In the genomic region with DNA sequence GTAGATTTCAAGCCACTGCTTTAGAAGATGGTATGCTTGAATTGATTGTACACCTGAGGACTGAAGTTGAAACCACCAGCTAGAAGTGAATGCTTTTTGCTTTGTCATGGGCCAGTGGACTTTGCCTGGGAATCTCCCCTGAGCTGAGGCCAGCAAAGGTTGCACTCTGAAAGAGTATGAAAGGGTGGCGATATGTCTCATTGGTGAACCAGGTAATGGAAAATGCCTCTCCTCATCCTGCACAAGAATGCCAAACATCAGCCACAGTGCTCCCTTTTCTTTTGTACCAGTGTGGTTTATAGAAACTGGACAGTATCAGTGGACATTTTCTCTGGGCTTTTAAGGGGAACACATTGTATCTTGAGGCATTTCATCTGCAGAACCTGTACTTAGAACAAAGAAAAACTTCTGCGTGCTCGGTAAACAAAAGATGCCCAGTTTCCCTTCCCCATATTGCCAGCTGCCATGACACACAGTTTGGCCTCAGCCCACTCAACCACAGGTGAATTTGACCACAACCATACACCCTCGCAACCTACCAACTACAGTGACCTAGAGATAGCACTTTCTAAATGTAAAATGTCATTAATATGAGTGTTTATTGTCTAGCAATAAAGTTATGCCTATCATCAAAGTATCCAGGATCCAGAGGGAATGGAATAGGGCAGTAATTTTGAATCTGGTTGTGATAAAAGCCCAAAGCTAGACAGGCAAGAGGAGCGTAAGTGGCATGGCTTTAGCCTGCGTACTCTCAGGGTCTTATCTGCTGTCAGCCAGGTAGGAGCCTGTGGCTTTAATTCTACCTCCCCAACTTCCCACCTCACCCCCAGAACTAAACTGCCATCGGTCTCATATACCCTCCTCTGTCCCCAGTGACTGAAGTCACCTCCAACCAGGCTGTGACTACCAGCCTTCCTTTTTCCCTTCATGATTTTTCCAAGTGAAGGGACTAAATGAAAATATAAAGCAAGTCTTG, we compare ENCODE assay signal across 1 cellular context.
TF ChIP-seq lines count a peak whose summit lies in the region.

No MANE protein-coding gene starts in this region.

TF ChIP-seq in GM12878, 131 proteins besides CTCF, POLR2A, EP300 and RAD21 (continued from another document and continues in another):
- TF ChIP-seq ESRRA (IDR thresholded peaks at IDR 0.05; ENCODE audit: low read length) (no peak), ZNF274 (IDR thresholded peaks at IDR 0.05; ENCODE audit: insufficient read depth, insufficient read length) (no peak), KLF5 (IDR thresholded peaks at IDR 0.05; ENCODE audit: partially characterized antibody) (peak; percentile 61), ZBED1 (IDR thresholded peaks at IDR 0.05; ENCODE audit: borderline replicate concordance) (peak; percentile 83; the same call in 1 of the 2 replicates), LARP7 (IDR thresholded peaks at IDR 0.05) (peak; percentile 49; the same call in 1 of the 2 replicates), SMAD1 (IDR thresholded peaks at IDR 0.05; ENCODE audit: low read depth, partially characterized antibody) (no peak), PAX5 (IDR thresholded peaks at IDR 0.05; ENCODE audit: borderline replicate concordance, low read depth, low read length) (peak; percentile 98), KDM1A (IDR thresholded peaks at IDR 0.05; ENCODE audit: borderline replicate concordance) (no peak), EED (IDR thresholded peaks at IDR 0.05; ENCODE audit: low read depth) (peak; percentile 90), PAX8 (IDR thresholded peaks at IDR 0.05) (no peak), ASH2L (IDR thresholded peaks at IDR 0.05; ENCODE audit: borderline replicate concordance, low read depth) (peak; percentile 99; the same call in 1 of the 2 replicates), SPI1 (IDR thresholded peaks at IDR 0.05; ENCODE audit: borderline replicate concordance, insufficient read depth, low read depth, low read length) (peak; percentile 98), STAT3 (IDR thresholded peaks at IDR 0.05; ENCODE audit: low read depth, low read length) (peak; percentile 69; the same call in 1 of the 2 replicates), TAF1 (IDR thresholded peaks at IDR 0.05; ENCODE audit: borderline replicate concordance, low read depth, low read length) (no peak; the same call in 1 of the 2 replicates), HDAC2 (IDR thresholded peaks at IDR 0.05) (no peak), CBFB (IDR thresholded peaks at IDR 0.05; ENCODE audit: low read depth) (peak; percentile 98), TCF12 (IDR thresholded peaks at IDR 0.05; ENCODE audit: low read depth, low read length) (peak; percentile 100), POLR2AphosphoS5 (IDR thresholded peaks at IDR 0.05; ENCODE audit: low read length) (peak; percentile 68; the same call in 1 of the 2 replicates), MEF2B (IDR thresholded peaks at IDR 0.05; ENCODE audit: partially characterized antibody, poor library complexity, severe bottlenecking) (peak; percentile 81), MYB (IDR thresholded peaks at IDR 0.05; ENCODE audit: borderline replicate concordance, low read depth, low read length) (0 out of 2 replicates have a peak, but pooled peaks have one; percentile 8), ZNF384 (IDR thresholded peaks at IDR 0.05; ENCODE audit: borderline replicate concordance, low read depth, low read length) (no peak), MTA3 (IDR thresholded peaks at IDR 0.05; ENCODE audit: borderline replicate concordance, low read length) (peak; percentile 98; the same call in 1 of the 2 replicates), BACH1 (IDR thresholded peaks at IDR 0.05; ENCODE audit: borderline replicate concordance) (peak; percentile 78), BRCA1 (IDR thresholded peaks at IDR 0.05; ENCODE audit: low read depth, low read length) (no peak), IKZF2 (IDR thresholded peaks at IDR 0.05) (peak; percentile 92 to 94), NR2C1 (IDR thresholded peaks at IDR 0.05) (no peak), IKZF1 (conservative IDR thresholded peaks at IDR 0.05) (peak; percentile 92), SREBF1 (IDR thresholded peaks at IDR 0.05; ENCODE audit: low read length) (no peak), EGR1 (IDR thresholded peaks at IDR 0.05; ENCODE audit: borderline replicate concordance in 1 of 2, low read depth in 2 of 2, low read length in 2 of 2) (peak in 1 of 2 experiments; percentile 87; a peak in 2 of 3 replicates), CBX5 (IDR thresholded peaks at IDR 0.05; ENCODE audit: low read depth) (peak; percentile 79; the same call in 1 of the 2 replicates), RB1 (IDR thresholded peaks at IDR 0.05; ENCODE audit: borderline replicate concordance) (no peak; the same call in 1 of the 2 replicates), ZNF24 (IDR thresholded peaks at IDR 0.05) (peak; percentile 10; the same call in 1 of the 2 replicates), CHD2 (IDR thresholded peaks at IDR 0.05; ENCODE audit: borderline replicate concordance, low read depth, low read length) (peak; percentile 82), POU2F2 (IDR thresholded peaks at IDR 0.05; ENCODE audit: borderline replicate concordance, low read depth, low read length) (peak; percentile 90), YY1 (IDR thresholded peaks at IDR 0.05; ENCODE audit: low read depth, low read length) (peak; percentile 83), TBL1XR1 (IDR thresholded peaks at IDR 0.05; ENCODE audit: low read depth, low read length) (peak; percentile 84; the same call in 1 of the 2 replicates), SUPT20H (IDR thresholded peaks at IDR 0.05; ENCODE audit: borderline replicate concordance, control insufficient read depth, low read depth, low read length) (no peak), MTA2 (IDR thresholded peaks at IDR 0.05; ENCODE audit: low read depth) (peak; percentile 94)
- TF ChIP-seq, protein P1, sequence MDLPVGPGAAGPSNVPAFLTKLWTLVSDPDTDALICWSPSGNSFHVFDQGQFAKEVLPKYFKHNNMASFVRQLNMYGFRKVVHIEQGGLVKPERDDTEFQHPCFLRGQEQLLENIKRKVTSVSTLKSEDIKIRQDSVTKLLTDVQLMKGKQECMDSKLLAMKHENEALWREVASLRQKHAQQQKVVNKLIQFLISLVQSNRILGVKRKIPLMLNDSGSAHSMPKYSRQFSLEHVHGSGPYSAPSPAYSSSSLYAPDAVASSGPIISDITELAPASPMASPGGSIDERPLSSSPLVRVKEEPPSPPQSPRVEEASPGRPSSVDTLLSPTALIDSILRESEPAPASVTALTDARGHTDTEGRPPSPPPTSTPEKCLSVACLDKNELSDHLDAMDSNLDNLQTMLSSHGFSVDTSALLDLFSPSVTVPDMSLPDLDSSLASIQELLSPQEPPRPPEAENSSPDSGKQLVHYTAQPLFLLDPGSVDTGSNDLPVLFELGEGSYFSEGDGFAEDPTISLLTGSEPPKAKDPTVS (IDR thresholded peaks at IDR 0.05; ENCODE audit: low read depth, low read length) = no peak
- TF ChIP-seq, protein P2, sequence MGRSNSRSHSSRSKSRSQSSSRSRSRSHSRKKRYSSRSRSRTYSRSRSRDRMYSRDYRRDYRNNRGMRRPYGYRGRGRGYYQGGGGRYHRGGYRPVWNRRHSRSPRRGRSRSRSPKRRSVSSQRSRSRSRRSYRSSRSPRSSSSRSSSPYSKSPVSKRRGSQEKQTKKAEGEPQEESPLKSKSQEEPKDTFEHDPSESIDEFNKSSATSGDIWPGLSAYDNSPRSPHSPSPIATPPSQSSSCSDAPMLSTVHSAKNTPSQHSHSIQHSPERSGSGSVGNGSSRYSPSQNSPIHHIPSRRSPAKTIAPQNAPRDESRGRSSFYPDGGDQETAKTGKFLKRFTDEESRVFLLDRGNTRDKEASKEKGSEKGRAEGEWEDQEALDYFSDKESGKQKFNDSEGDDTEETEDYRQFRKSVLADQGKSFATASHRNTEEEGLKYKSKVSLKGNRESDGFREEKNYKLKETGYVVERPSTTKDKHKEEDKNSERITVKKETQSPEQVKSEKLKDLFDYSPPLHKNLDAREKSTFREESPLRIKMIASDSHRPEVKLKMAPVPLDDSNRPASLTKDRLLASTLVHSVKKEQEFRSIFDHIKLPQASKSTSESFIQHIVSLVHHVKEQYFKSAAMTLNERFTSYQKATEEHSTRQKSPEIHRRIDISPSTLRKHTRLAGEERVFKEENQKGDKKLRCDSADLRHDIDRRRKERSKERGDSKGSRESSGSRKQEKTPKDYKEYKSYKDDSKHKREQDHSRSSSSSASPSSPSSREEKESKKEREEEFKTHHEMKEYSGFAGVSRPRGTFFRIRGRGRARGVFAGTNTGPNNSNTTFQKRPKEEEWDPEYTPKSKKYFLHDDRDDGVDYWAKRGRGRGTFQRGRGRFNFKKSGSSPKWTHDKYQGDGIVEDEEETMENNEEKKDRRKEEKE (IDR thresholded peaks at IDR 0.05) = no peak
- TF ChIP-seq, protein P3, sequence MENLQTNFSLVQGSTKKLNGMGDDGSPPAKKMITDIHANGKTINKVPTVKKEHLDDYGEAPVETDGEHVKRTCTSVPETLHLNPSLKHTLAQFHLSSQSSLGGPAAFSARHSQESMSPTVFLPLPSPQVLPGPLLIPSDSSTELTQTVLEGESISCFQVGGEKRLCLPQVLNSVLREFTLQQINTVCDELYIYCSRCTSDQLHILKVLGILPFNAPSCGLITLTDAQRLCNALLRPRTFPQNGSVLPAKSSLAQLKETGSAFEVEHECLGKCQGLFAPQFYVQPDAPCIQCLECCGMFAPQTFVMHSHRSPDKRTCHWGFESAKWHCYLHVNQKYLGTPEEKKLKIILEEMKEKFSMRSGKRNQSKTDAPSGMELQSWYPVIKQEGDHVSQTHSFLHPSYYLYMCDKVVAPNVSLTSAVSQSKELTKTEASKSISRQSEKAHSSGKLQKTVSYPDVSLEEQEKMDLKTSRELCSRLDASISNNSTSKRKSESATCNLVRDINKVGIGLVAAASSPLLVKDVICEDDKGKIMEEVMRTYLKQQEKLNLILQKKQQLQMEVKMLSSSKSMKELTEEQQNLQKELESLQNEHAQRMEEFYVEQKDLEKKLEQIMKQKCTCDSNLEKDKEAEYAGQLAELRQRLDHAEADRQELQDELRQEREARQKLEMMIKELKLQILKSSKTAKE (IDR thresholded peaks at IDR 0.05; ENCODE audit: low read depth, poor library complexity, severe bottlenecking) = peak; percentile 87
- TF ChIP-seq, protein P4, sequence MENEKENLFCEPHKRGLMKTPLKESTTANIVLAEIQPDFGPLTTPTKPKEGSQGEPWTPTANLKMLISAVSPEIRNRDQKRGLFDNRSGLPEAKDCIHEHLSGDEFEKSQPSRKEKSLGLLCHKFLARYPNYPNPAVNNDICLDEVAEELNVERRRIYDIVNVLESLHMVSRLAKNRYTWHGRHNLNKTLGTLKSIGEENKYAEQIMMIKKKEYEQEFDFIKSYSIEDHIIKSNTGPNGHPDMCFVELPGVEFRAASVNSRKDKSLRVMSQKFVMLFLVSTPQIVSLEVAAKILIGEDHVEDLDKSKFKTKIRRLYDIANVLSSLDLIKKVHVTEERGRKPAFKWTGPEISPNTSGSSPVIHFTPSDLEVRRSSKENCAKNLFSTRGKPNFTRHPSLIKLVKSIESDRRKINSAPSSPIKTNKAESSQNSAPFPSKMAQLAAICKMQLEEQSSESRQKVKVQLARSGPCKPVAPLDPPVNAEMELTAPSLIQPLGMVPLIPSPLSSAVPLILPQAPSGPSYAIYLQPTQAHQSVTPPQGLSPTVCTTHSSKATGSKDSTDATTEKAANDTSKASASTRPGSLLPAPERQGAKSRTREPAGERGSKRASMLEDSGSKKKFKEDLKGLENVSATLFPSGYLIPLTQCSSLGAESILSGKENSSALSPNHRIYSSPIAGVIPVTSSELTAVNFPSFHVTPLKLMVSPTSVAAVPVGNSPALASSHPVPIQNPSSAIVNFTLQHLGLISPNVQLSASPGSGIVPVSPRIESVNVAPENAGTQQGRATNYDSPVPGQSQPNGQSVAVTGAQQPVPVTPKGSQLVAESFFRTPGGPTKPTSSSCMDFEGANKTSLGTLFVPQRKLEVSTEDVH (IDR thresholded peaks at IDR 0.05; ENCODE audit: low read depth, partially characterized antibody) = peak; percentile 26
- TF ChIP-seq, protein P5, sequence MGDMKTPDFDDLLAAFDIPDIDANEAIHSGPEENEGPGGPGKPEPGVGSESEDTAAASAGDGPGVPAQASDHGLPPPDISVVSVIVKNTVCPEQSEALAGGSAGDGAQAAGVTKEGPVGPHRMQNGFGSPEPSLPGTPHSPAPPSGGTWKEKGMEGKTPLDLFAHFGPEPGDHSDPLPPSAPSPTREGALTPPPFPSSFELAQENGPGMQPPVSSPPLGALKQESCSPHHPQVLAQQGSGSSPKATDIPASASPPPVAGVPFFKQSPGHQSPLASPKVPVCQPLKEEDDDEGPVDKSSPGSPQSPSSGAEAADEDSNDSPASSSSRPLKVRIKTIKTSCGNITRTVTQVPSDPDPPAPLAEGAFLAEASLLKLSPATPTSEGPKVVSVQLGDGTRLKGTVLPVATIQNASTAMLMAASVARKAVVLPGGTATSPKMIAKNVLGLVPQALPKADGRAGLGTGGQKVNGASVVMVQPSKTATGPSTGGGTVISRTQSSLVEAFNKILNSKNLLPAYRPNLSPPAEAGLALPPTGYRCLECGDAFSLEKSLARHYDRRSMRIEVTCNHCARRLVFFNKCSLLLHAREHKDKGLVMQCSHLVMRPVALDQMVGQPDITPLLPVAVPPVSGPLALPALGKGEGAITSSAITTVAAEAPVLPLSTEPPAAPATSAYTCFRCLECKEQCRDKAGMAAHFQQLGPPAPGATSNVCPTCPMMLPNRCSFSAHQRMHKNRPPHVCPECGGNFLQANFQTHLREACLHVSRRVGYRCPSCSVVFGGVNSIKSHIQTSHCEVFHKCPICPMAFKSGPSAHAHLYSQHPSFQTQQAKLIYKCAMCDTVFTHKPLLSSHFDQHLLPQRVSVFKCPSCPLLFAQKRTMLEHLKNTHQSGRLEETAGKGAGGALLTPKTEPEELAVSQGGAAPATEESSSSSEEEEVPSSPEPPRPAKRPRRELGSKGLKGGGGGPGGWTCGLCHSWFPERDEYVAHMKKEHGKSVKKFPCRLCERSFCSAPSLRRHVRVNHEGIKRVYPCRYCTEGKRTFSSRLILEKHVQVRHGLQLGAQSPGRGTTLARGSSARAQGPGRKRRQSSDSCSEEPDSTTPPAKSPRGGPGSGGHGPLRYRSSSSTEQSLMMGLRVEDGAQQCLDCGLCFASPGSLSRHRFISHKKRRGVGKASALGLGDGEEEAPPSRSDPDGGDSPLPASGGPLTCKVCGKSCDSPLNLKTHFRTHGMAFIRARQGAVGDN (IDR thresholded peaks at IDR 0.05) = peak; percentile 10; the same call in 1 of the 2 replicates
- TF ChIP-seq, protein P6, sequence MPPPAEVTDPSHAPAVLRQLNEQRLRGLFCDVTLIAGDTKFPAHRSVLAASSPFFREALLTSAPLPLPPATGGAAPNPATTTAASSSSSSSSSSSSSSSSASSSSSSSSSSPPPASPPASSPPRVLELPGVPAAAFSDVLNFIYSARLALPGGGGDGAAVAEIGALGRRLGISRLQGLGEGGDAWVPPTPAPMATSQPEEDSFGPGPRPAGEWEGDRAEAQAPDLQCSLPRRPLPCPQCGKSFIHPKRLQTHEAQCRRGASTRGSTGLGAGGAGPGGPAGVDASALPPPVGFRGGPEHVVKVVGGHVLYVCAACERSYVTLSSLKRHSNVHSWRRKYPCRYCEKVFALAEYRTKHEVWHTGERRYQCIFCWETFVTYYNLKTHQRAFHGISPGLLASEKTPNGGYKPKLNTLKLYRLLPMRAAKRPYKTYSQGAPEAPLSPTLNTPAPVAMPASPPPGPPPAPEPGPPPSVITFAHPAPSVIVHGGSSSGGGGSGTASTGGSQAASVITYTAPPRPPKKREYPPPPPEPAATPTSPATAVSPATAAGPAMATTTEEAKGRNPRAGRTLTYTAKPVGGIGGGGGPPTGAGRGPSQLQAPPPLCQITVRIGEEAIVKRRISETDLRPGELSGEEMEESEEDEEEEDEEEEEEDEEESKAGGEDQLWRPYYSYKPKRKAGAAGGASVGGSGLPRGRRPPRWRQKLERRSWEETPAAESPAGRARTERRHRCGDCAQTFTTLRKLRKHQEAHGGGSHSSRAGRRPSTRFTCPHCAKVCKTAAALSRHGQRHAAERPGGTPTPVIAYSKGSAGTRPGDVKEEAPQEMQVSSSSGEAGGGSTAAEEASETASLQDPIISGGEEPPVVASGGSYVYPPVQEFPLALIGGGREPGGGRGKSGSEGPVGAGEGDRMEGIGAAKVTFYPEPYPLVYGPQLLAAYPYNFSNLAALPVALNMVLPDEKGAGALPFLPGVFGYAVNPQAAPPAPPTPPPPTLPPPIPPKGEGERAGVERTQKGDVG (CRISPR knock-in tag; IDR thresholded peaks at IDR 0.05) = no peak
